Comparison of ENCODE assay signal across 8 cellular contexts in genomic region chr5:181259283-181259682, GRCh38. TPM values are rescaled to one million over a fixed set of nuclear protein-coding genes. Genes with fewer than 3 reads are reported as not detected.
A peak's percentile ranks its signal among the peaks of the same experiment; 100 is the strongest.
DNase-seq lines count a peak whose midpoint lies in the region; TF ChIP-seq lines count a peak whose summit lies in the region.

No MANE protein-coding gene starts in this region.

- no peak for TF ChIP-seq POLR2A in tibial nerve (IDR thresholded peaks at IDR 0.05)

- peaks cover 60% of the 10 kb centered on the region for H3K4me1 Mint-ChIP-seq in activated T-cell treated with anti-CD3 and anti-CD28 coated beads, Interleukin-2, amount 50 U/mL, for 24 hours (ENCODE audit: low read depth)

- H3K4me3 ChIP-seq in adipocyte (ENCODE audit: low read length) (peak overlapping the region; percentile 96), liver (ENCODE audit: low read depth in 1 of 3, low read length in 3 of 3) (peak overlapping the region; percentile 83 to 92 (median 89)), tibial nerve (peak overlapping the region; percentile 55 to 93 (median 82))

- H3K27ac Mint-ChIP-seq in activated T-cell treated with anti-CD3 and anti-CD28 coated beads, Interleukin-2, amount 50 U/mL, for 24 hours = peak overlapping the region; percentile 92

- no peaks in the 10 kb centered on the region for H3K9me3 ChIP-seq in adipocyte (ENCODE audit: control insufficient read depth, low read length)
- H3K9me3 ChIP-seq in liver (ENCODE audit: control insufficient read depth in 4 of 4, low read length in 3 of 4) = no peaks in the 10 kb centered on the region
- no peaks in the 10 kb centered on the region for H3K9me3 ChIP-seq in tibial nerve

- TF ChIP-seq CTCF in liver (IDR thresholded peaks at IDR 0.05; ENCODE audit: low read depth, low read length, missing input control) (no peak), tibial nerve (IDR thresholded peaks at IDR 0.05) (no peak)

- H3K9ac ChIP-seq in adipocyte (ENCODE audit: low read length) = peak overlapping the region; percentile 99
- no peak overlapping the region for H3K9ac ChIP-seq in liver (ENCODE audit: low read depth in 1 of 2, low read length in 2 of 2)

- peaks cover 75% of the 10 kb centered on the region for H3K36me3 Mint-ChIP-seq in activated T-cell treated with anti-CD3 and anti-CD28 coated beads, Interleukin-2, amount 50 U/mL, for 24 hours (ENCODE audit: low read depth)

- H3K27me3 ChIP-seq in adipocyte (replicated peaks; ENCODE audit: control insufficient read depth, insufficient read depth, low read length) (no peaks in the 10 kb centered on the region), liver (ENCODE audit: control insufficient read depth in 4 of 4, insufficient read depth in 4 of 4, low read length in 3 of 4) (no peaks in the 10 kb centered on the region), tibial nerve (no peaks in the 10 kb centered on the region)

- no peak for TF ChIP-seq EP300 in tibial nerve (IDR thresholded peaks at IDR 0.05)

- H3K27ac ChIP-seq in liver (ENCODE audit: low read depth in 1 of 2, low read length in 2 of 2) (no peak overlapping the region), tibial nerve (peak overlapping the region in 2 of 4 donors; percentile 97 to 100)

- H3K4me1 ChIP-seq in adipocyte (ENCODE audit: control insufficient read depth, insufficient read depth, low read length) (peaks cover 64% of the 10 kb centered on the region), liver (ENCODE audit: control insufficient read depth in 4 of 4, insufficient read depth in 4 of 4, low read length in 3 of 4) (peaks cover 5 to 41% (median 27%) of the 10 kb centered on the region in 4 donors), tibial nerve (peaks cover 0 to 75% (median 39%) of the 10 kb centered on the region in 4 donors)

- H3K27me3 Mint-ChIP-seq in activated T-cell treated with anti-CD3 and anti-CD28 coated beads, Interleukin-2, amount 50 U/mL, for 24 hours = no peaks in the 10 kb centered on the region

- no peaks in the 10 kb centered on the region for H3K9me3 Mint-ChIP-seq in activated T-cell treated with anti-CD3 and anti-CD28 coated beads, Interleukin-2, amount 50 U/mL, for 24 hours

- DNase-seq in activated T-cell treated with anti-CD3 and anti-CD28 coated beads, Interleukin-2, amount 50 U/mL, for 24 hours = no peak
- DNase-seq in activated T-cell treated with anti-CD3 and anti-CD28 coated beads, Interleukin-2, amount 50 U/mL, for 48 hours = no peak
- DNase-seq in adipocyte (ENCODE audit: low read depth) (no peak), tibial nerve (ENCODE audit: low spot score in 2 of 2) (no peak), NCI-H2196 treated with DMSO at 0.1 percent for 48 hours (lab: John Stamatoyannopoulos, UW; ENCODE audit: unreplicated experiment) (no peak), NCI-H187 treated with DMSO at 0.1 percent for 48 hours (lab: John Stamatoyannopoulos, UW) (no peak)
- DNase-seq in effector CD4-positive, alpha-beta T cell = no peak

- TF ChIP-seq RAD21 in liver (IDR thresholded peaks at IDR 0.05) = no peak

- H3K36me3 ChIP-seq in adipocyte (ENCODE audit: control insufficient read depth, insufficient read depth, low read length, severe bottlenecking) (peaks cover 19% of the 10 kb centered on the region), liver (ENCODE audit: control insufficient read depth in 4 of 4, insufficient read depth in 3 of 4, low read depth in 1 of 4, low read length in 3 of 4) (peaks cover 0 to 3% (median 2%) of the 10 kb centered on the region in 4 donors), tibial nerve (peaks cover 0 to 15% (median 0%) of the 10 kb centered on the region in 3 donors)

- 51% methylated on average over 2 of the region's 2 CpGs for WGBS in liver
- 44 to 46% methylated on average over 2 of the region's 2 CpGs for WGBS in tibial nerve, 2 donors

- peak overlapping the region; percentile 93 for H3K4me3 Mint-ChIP-seq in activated T-cell treated with anti-CD3 and anti-CD28 coated beads, Interleukin-2, amount 50 U/mL, for 24 hours

TF ChIP-seq in liver, 16 proteins besides CTCF, POLR2A, EP300 and RAD21:
- TF ChIP-seq ZBTB33 (IDR thresholded peaks at IDR 0.05) (no peak), SP1 (IDR thresholded peaks at IDR 0.05) (no peak), HNF4G (IDR thresholded peaks at IDR 0.05) (no peak), MAX (IDR thresholded peaks at IDR 0.05) (no peak), ATF3 (IDR thresholded peaks at IDR 0.05) (no peak), FOXA1 (IDR thresholded peaks at IDR 0.05) (no peak), TAF1 (conservative IDR thresholded peaks at IDR 0.05) (no peak), GABPA (IDR thresholded peaks at IDR 0.05 in 1 of 2, conservative IDR thresholded peaks at IDR 0.05 in 1 of 2) (no peak), NR2F2 (IDR thresholded peaks at IDR 0.05) (no peak)
- TF ChIP-seq, protein P1, sequence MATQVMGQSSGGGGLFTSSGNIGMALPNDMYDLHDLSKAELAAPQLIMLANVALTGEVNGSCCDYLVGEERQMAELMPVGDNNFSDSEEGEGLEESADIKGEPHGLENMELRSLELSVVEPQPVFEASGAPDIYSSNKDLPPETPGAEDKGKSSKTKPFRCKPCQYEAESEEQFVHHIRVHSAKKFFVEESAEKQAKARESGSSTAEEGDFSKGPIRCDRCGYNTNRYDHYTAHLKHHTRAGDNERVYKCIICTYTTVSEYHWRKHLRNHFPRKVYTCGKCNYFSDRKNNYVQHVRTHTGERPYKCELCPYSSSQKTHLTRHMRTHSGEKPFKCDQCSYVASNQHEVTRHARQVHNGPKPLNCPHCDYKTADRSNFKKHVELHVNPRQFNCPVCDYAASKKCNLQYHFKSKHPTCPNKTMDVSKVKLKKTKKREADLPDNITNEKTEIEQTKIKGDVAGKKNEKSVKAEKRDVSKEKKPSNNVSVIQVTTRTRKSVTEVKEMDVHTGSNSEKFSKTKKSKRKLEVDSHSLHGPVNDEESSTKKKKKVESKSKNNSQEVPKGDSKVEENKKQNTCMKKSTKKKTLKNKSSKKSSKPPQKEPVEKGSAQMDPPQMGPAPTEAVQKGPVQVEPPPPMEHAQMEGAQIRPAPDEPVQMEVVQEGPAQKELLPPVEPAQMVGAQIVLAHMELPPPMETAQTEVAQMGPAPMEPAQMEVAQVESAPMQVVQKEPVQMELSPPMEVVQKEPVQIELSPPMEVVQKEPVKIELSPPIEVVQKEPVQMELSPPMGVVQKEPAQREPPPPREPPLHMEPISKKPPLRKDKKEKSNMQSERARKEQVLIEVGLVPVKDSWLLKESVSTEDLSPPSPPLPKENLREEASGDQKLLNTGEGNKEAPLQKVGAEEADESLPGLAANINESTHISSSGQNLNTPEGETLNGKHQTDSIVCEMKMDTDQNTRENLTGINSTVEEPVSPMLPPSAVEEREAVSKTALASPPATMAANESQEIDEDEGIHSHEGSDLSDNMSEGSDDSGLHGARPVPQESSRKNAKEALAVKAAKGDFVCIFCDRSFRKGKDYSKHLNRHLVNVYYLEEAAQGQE (IDR thresholded peaks at IDR 0.05) = no peak

RNA-seq across cellular contexts. Expression of gene TRIM52, which starts 1.7 kb away (rescaled TPM):
- 10 to 100 TPM in 1 of 2 donors, 1 to 10 TPM in 1; 8.7 to 11.4 TPM for total RNA-seq in liver
- 1 to 10 TPM; 2.8 to 3.9 TPM for polyA plus RNA-seq in liver
- total RNA-seq in tibial nerve = 10 to 100 TPM; 12.3 to 20.3 (median 16.4) TPM

RNA-seq across cellular contexts. Expression of gene RACK1, which starts 15.6 kb away (rescaled TPM):
- 1,000 to 10,000 TPM in 1 of 2 donors, 100 to 1,000 TPM in 1; 967 to 2,255 TPM for total RNA-seq in liver
- 100 to 1,000 TPM; 310 to 913 TPM for polyA plus RNA-seq in liver
- 1,000 to 10,000 TPM; 1,722 to 2,174 (median 1,870) TPM for total RNA-seq in tibial nerve

RNA-seq across cellular contexts. Expression of gene TRIM41, which starts 36.2 kb away (rescaled TPM):
- total RNA-seq in liver (10 to 100 TPM in 1 of 2 donors, 1 to 10 TPM in 1; 9.6 to 12.3 TPM), tibial nerve (10 to 100 TPM; 17.9 to 25.7 (median 22.7) TPM)
- 10 to 100 TPM in 1 of 2 donors, 1 to 10 TPM in 1; 2.8 to 14.1 TPM for polyA plus RNA-seq in liver

RNA-seq across cellular contexts. Expression of gene TRIM7, which starts 54.3 kb away (rescaled TPM):
- total RNA-seq in liver = under 1 TPM in 1 of 2 donors, not detected in 1; 0.50 TPM
- polyA plus RNA-seq in liver = under 1 TPM; 0.10 to 0.14 TPM
- 10 to 100 TPM in 3 of 4 donors, 1 to 10 TPM in 1; 3.7 to 12.1 (median 10.6) TPM for total RNA-seq in tibial nerve
